In genomic region chr6:157568702-157569101, GRCh38 we compare ENCODE assay signal across 8 cellular contexts.
"Had no signal": no experiment of that assay in that cellular context is flagged by ENCODE, and none has a peak within 500 bp of the region (broad histone marks: within the 10 kb centered on the region; RNA-seq: fewer than 3 reads in every experiment).

No MANE protein-coding gene starts in this region.

- DNase-seq: H9, HCEC 1CT, IMR-90 had no signal

- ATAC-seq: GM23338, K562 had no signal

- H2AFZ ChIP-seq: GM23338 had no signal

- H3K4me3 Mint-ChIP-seq: GM23338, H9 had no signal

- H3K4me3 ChIP-seq: GM23338, K562 had no signal

- H3K27ac Mint-ChIP-seq: GM23338, H9 had no signal

- H3K4me2 ChIP-seq: GM23338 had no signal

- FAIRE-seq: H1, H54, HTR-8/SVneo had no signal
